In the genomic region with DNA sequence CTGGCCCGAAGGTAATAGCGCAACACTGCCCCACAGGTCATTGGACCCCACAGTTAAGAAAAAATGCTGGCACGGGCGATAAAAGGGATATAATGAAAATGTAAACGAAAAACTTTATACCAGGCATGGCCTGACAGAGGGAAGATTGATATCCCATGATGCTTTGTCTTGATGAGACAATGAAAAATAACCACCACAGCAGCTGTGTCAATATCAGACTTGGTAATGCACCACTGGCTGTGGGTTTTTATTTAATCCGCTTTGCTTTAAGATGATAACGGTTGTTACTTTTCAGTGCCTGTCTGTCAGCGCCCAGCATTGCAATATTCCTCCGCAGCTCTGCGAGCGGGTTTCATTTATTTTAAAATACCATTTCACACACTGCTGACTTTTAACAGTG, we compare ENCODE assay signal across 13 cellular contexts.
DNase-seq lines count a peak whose midpoint lies in the region; ATAC-seq and TF ChIP-seq lines count a peak whose summit lies in the region.
"Had no signal": no experiment of that assay in that cellular context is flagged by ENCODE, and none has a peak within 500 bp of the region (broad histone marks: within the 10 kb centered on the region; RNA-seq: fewer than 3 reads in every experiment).

No MANE protein-coding gene starts in this region.

- ATAC-seq in activated T-helper 17 cell treated with anti-CD3 and anti-CD28 coated beads, Interleukin-2, amount 50 U/mL, for 72 hours (replicated peaks) = no peak
- ATAC-seq: gastrocnemius medialis had no signal

- POLR2A ChIA-PET in HEK293 (lab: Yijun Ruan, JAX) = no interaction called here

- no peaks in the 10 kb centered on the region for H3K4me1 ChIP-seq in HEK293 (ENCODE audit: control insufficient read depth, insufficient read depth, low read length)
- H3K4me1 ChIP-seq: gastrocnemius medialis, left ventricle myocardium inferior had no signal

- H3K27ac ChIP-seq in HEK293 (ENCODE audit: extremely low read depth, low read depth, low read length) (no peak overlapping the region), VCaP (peak overlapping the region; percentile 19)
- H3K27ac ChIP-seq: gastrocnemius medialis, left ventricle myocardium inferior, RWPE1 had no signal

- TF ChIP-seq CTCF in HEK293 (tag by site-specific recombination; IDR thresholded peaks at IDR 0.05) = peak; percentile 29; the same call in 1 of the 2 replicates
- TF ChIP-seq CTCF in VCaP (conservative IDR thresholded peaks at IDR 0.05) = no peak
- peak; percentile 26 for TF ChIP-seq CTCF in progenitor cell of endocrine pancreas (IDR thresholded peaks at IDR 0.05; ENCODE audit: unreplicated experiment)
- TF ChIP-seq CTCF in mesothelial cell of epicardium (IDR thresholded peaks at IDR 0.05; ENCODE audit: unreplicated experiment) = no peak

- H3K4me3 ChIP-seq in HEK293 (ENCODE audit: low read depth, low read length) = no peak overlapping the region
- H3K4me3 ChIP-seq: gastrocnemius medialis, left ventricle myocardium inferior had no signal

- H3K9me3 Mint-ChIP-seq in progenitor cell of endocrine pancreas (ENCODE audit: low read depth) = peaks cover 10% of the 10 kb centered on the region
- peaks cover 9% of the 10 kb centered on the region for H3K9me3 Mint-ChIP-seq in mesothelial cell of epicardium
- no peaks in the 10 kb centered on the region for H3K9me3 Mint-ChIP-seq in activated T-helper 17 cell treated with anti-CD3 and anti-CD28 coated beads, Interleukin-2, amount 50 U/mL, for 72 hours

- H3K4me3 Mint-ChIP-seq in progenitor cell of endocrine pancreas (ENCODE audit: low read depth) = peak overlapping the region; percentile 0
- no peak overlapping the region for H3K4me3 Mint-ChIP-seq in mesothelial cell of epicardium
- H3K4me3 Mint-ChIP-seq in activated T-helper 17 cell treated with anti-CD3 and anti-CD28 coated beads, Interleukin-2, amount 50 U/mL, for 72 hours = no peak overlapping the region
- H3K4me3 Mint-ChIP-seq: CD4-positive, CD25-positive, alpha-beta regulatory T cell had no signal

- H3K36me3 Mint-ChIP-seq in progenitor cell of endocrine pancreas (ENCODE audit: insufficient read depth) (no peaks in the 10 kb centered on the region), mesothelial cell of epicardium (peaks cover 2% of the 10 kb centered on the region)
- no peaks in the 10 kb centered on the region for H3K36me3 Mint-ChIP-seq in activated T-helper 17 cell treated with anti-CD3 and anti-CD28 coated beads, Interleukin-2, amount 50 U/mL, for 72 hours (ENCODE audit: low read depth)
- H3K36me3 Mint-ChIP-seq: CD4-positive, CD25-positive, alpha-beta regulatory T cell had no signal

- H3K36me3 ChIP-seq in HEK293 (ENCODE audit: control insufficient read depth in 2 of 2, insufficient read depth in 1 of 2, low read length in 2 of 2) = no peaks in the 10 kb centered on the region
- H3K36me3 ChIP-seq: gastrocnemius medialis, left ventricle myocardium inferior had no signal

- CTCF ChIA-PET in HEK293 (lab: Yijun Ruan, JAX) = no interaction called here

- no peaks in the 10 kb centered on the region for H3K9me3 ChIP-seq in HEK293 (ENCODE audit: control insufficient read depth, insufficient read depth, low read depth, low read length)
- H3K9me3 ChIP-seq: gastrocnemius medialis, left ventricle myocardium inferior had no signal

- DNase-seq in NCI-H2196 (lab: John Stamatoyannopoulos, UW; ENCODE audit: unreplicated experiment) (peak; percentile 70), progenitor cell of endocrine pancreas (ENCODE audit: low spot score, unreplicated experiment) (no peak), C1 segment of cervical spinal cord (lab: John Stamatoyannopoulos, UW) (no peak), mesothelial cell of epicardium (ENCODE audit: low spot score in 2 of 2, unreplicated experiment in 2 of 2) (no peak), SKM-1 treated with dmso at 0.1 percent for 144 hours (lab: John Stamatoyannopoulos, UW; ENCODE audit: unreplicated experiment) (no peak)
- DNase-seq: CD4-positive, CD25-positive, alpha-beta regulatory T cell; gastrocnemius medialis; left ventricle myocardium inferior; stimulated activated CD4-positive, alpha-beta T cell treated with anti-CD3 and anti-CD28 coated beads, Interleukin-4, amount 100 ng/mL, for 4 hours had no signal

- no peaks in the 10 kb centered on the region for H3K27me3 Mint-ChIP-seq in progenitor cell of endocrine pancreas
- no peaks in the 10 kb centered on the region for H3K27me3 Mint-ChIP-seq in mesothelial cell of epicardium (ENCODE audit: low read depth)
- no peaks in the 10 kb centered on the region for H3K27me3 Mint-ChIP-seq in activated T-helper 17 cell treated with anti-CD3 and anti-CD28 coated beads, Interleukin-2, amount 50 U/mL, for 72 hours
- H3K27me3 Mint-ChIP-seq: CD4-positive, CD25-positive, alpha-beta regulatory T cell had no signal

- H3K27ac Mint-ChIP-seq in progenitor cell of endocrine pancreas (peak overlapping the region; percentile 91), mesothelial cell of epicardium (no peak overlapping the region)
- no peak overlapping the region for H3K27ac Mint-ChIP-seq in activated T-helper 17 cell treated with anti-CD3 and anti-CD28 coated beads, Interleukin-2, amount 50 U/mL, for 72 hours
- H3K27ac Mint-ChIP-seq: CD4-positive, CD25-positive, alpha-beta regulatory T cell had no signal

- H3K4me1 Mint-ChIP-seq in progenitor cell of endocrine pancreas (ENCODE audit: low read depth) (peaks cover 31% of the 10 kb centered on the region), mesothelial cell of epicardium (peaks cover 15% of the 10 kb centered on the region)
- no peaks in the 10 kb centered on the region for H3K4me1 Mint-ChIP-seq in activated T-helper 17 cell treated with anti-CD3 and anti-CD28 coated beads, Interleukin-2, amount 50 U/mL, for 72 hours
- H3K4me1 Mint-ChIP-seq: CD4-positive, CD25-positive, alpha-beta regulatory T cell had no signal

TF ChIP-seq in HEK293, 187 proteins besides CTCF, POLR2A, EP300 and RAD21:
- TF ChIP-seq KLF16 (tag by site-specific recombination; IDR thresholded peaks at IDR 0.05) (no peak), ZNF16 (tag by site-specific recombination; IDR thresholded peaks at IDR 0.05; ENCODE audit: low read depth) (no peak), ZNF571 (tag by site-specific recombination; IDR thresholded peaks at IDR 0.05) (no peak), GLIS1 (tag by site-specific recombination; IDR thresholded peaks at IDR 0.05) (no peak), REPIN1 (tag by site-specific recombination; IDR thresholded peaks at IDR 0.05; ENCODE audit: low read depth) (no peak), HOXD13 (CRISPR knock-in tag; IDR thresholded peaks at IDR 0.05; ENCODE audit: borderline replicate concordance) (no peak)

Comparison
In these comparisons a context has a peak if more than half of its experiments do, and no peak if none do; other contexts are left out.
1. CTCF ChIP-seq: peak in HEK293 (single experiment) and progenitor cell of endocrine pancreas (single experiment); none in VCaP (single experiment) and mesothelial cell of epicardium (single experiment).